ENCODE assay signal across 1 cellular context in the genomic region with DNA sequence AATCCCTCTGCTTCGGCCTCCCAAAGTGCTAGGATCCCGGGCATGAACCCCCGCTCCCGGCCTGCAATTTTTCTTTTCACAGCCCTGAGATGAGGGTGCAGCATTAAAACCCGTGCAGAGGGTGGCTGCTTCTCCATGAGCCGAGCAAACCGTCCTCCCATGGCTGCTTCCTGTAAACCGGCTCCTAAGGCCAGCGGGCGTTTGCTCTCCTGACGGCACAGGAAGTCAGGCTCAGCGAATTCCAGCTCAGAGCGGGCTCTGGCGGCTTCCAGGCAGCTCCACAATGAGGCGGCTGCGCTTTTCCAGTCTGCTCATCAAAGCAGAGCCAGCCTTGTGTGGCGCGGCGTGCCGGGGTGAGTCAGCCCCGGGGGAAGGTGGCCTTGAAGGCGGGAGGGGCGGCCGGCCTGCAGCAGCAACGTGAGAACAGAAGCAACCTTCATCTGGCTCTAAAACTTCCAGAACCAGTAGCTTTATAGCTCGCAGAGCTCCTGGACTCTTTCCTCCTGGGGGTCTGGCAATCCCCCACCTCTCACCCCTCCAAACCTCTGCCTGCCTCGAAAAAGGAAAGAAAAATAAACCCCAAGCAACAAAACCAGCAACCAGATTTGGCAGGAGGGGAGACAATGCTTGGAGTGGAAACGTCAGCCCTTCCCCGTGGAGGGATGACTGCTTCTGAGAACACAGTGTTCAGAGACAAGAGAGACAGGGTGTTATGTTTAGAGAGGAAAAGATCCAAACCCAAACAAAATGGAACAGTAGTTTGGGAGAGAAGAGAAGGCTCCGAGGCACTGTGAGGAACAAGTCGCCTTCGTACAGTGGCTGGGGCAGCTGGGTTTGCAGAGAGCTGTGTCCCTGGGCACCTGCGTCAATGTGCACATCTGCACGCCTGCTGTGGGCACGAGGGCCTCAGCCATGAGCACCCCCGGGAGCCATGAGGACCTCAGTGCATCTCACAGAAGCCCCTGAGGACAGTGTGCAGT.
TF ChIP-seq lines count a peak whose summit lies in the region.

No MANE protein-coding gene starts in this region.

TF ChIP-seq in GM23338, 12 proteins besides CTCF, POLR2A, EP300 and RAD21 (continued from another document):
- TF ChIP-seq, protein P1, sequence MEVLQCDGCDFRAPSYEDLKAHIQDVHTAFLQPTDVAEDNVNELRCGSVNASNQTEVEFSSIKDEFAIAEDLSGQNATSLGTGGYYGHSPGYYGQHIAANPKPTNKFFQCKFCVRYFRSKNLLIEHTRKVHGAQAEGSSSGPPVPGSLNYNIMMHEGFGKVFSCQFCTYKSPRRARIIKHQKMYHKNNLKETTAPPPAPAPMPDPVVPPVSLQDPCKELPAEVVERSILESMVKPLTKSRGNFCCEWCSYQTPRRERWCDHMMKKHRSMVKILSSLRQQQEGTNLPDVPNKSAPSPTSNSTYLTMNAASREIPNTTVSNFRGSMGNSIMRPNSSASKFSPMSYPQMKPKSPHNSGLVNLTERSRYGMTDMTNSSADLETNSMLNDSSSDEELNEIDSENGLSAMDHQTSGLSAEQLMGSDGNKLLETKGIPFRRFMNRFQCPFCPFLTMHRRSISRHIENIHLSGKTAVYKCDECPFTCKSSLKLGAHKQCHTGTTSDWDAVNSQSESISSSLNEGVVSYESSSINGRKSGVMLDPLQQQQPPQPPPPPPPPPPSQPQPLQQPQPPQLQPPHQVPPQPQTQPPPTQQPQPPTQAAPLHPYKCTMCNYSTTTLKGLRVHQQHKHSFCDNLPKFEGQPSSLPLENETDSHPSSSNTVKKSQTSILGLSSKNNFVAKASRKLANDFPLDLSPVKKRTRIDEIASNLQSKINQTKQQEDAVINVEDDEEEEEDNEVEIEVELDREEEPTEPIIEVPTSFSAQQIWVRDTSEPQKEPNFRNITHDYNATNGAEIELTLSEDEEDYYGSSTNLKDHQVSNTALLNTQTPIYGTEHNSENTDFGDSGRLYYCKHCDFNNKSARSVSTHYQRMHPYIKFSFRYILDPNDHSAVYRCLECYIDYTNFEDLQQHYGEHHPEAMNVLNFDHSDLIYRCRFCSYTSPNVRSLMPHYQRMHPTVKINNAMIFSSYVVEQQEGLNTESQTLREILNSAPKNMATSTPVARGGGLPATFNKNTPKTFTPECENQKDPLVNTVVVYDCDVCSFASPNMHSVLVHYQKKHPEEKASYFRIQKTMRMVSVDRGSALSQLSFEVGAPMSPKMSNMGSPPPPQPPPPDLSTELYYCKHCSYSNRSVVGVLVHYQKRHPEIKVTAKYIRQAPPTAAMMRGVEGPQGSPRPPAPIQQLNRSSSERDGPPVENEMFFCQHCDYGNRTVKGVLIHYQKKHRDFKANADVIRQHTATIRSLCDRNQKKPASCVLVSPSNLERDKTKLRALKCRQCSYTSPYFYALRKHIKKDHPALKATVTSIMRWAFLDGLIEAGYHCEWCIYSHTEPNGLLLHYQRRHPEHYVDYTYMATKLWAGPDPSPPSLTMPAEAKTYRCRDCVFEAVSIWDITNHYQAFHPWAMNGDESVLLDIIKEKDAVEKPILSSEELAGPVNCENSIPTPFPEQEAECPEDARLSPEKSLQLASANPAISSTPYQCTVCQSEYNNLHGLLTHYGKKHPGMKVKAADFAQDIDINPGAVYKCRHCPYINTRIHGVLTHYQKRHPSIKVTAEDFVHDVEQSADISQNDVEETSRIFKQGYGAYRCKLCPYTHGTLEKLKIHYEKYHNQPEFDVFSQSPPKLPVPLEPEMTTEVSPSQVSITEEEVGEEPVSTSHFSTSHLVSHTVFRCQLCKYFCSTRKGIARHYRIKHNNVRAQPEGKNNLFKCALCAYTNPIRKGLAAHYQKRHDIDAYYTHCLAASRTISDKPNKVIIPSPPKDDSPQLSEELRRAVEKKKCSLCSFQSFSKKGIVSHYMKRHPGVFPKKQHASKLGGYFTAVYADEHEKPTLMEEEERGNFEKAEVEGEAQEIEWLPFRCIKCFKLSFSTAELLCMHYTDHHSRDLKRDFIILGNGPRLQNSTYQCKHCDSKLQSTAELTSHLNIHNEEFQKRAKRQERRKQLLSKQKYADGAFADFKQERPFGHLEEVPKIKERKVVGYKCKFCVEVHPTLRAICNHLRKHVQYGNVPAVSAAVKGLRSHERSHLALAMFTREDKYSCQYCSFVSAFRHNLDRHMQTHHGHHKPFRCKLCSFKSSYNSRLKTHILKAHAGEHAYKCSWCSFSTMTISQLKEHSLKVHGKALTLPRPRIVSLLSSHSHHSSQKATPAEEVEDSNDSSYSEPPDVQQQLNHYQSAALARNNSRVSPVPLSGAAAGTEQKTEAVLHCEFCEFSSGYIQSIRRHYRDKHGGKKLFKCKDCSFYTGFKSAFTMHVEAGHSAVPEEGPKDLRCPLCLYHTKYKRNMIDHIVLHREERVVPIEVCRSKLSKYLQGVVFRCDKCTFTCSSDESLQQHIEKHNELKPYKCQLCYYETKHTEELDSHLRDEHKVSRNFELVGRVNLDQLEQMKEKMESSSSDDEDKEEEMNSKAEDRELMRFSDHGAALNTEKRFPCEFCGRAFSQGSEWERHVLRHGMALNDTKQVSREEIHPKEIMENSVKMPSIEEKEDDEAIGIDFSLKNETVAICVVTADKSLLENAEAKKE (CRISPR knock-in tag; IDR thresholded peaks at IDR 0.05), result no peak
- TF ChIP-seq POLR2AphosphoS5 (IDR thresholded peaks at IDR 0.05; ENCODE audit: low read depth), result peak; percentile 35; the same call in 1 of the 2 replicates
- TF ChIP-seq CREB1 (CRISPR knock-in tag; IDR thresholded peaks at IDR 0.05; ENCODE audit: low read depth), result 0 out of 2 replicates have a peak, but pooled peaks have one; percentile 24
- TF ChIP-seq, protein P2, sequence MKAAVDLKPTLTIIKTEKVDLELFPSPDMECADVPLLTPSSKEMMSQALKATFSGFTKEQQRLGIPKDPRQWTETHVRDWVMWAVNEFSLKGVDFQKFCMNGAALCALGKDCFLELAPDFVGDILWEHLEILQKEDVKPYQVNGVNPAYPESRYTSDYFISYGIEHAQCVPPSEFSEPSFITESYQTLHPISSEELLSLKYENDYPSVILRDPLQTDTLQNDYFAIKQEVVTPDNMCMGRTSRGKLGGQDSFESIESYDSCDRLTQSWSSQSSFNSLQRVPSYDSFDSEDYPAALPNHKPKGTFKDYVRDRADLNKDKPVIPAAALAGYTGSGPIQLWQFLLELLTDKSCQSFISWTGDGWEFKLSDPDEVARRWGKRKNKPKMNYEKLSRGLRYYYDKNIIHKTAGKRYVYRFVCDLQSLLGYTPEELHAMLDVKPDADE (IDR thresholded peaks at IDR 0.05), result peak; percentile 67; the same call in 1 of the 2 replicates
